ENCODE assay signal across 20 cellular contexts in genomic region chr5:150532996-150533395, GRCh38.
"Had no signal": no experiment of that assay in that cellular context is flagged by ENCODE, and none has a peak within 500 bp of the region (broad histone marks: within the 10 kb centered on the region; RNA-seq: fewer than 3 reads in every experiment).

No MANE protein-coding gene starts in this region.

- FAIRE-seq: bronchial epithelial cell, endometrium, small intestine, urothelium cell line had no signal

- H3K9me3 Mint-ChIP-seq: activated T-helper 17 cell treated with anti-CD3 and anti-CD28 coated beads, Interleukin-2, amount 50 U/mL, for 72 hours; mesothelial cell of epicardium; stimulated activated naive CD8-positive, alpha-beta T cell treated with anti-CD3 and anti-CD28 coated beads, Interleukin-15, Interleukin-2, amounts not matched to agents 100 ng/mL and 50 ng/mL, for 24 hours had no signal

- H3K27me3 Mint-ChIP-seq: activated T-helper 17 cell treated with anti-CD3 and anti-CD28 coated beads, Interleukin-2, amount 50 U/mL, for 72 hours; naive B cell; stimulated activated naive CD8-positive, alpha-beta T cell treated with anti-CD3 and anti-CD28 coated beads, Interleukin-15, Interleukin-2, amounts not matched to agents 100 ng/mL and 50 ng/mL, for 24 hours had no signal

- H3K4me3 Mint-ChIP-seq: activated T-helper 17 cell treated with anti-CD3 and anti-CD28 coated beads, Interleukin-2, amount 50 U/mL, for 72 hours; mesothelial cell of epicardium; naive B cell; stimulated activated naive CD8-positive, alpha-beta T cell treated with anti-CD3 and anti-CD28 coated beads, Interleukin-15, Interleukin-2, amounts not matched to agents 100 ng/mL and 50 ng/mL, for 24 hours had no signal

- H3K27ac Mint-ChIP-seq: activated T-helper 17 cell treated with anti-CD3 and anti-CD28 coated beads, Interleukin-2, amount 50 U/mL, for 72 hours; mesothelial cell of epicardium; naive B cell; stimulated activated naive CD8-positive, alpha-beta T cell treated with anti-CD3 and anti-CD28 coated beads, Interleukin-15, Interleukin-2, amounts not matched to agents 100 ng/mL and 50 ng/mL, for 24 hours had no signal

- ATAC-seq: activated CD4-positive, CD25-positive, alpha-beta regulatory T cell treated with anti-CD3 and anti-CD28 coated beads, Interleukin-2, amount 50 U/mL, for 24 hours; activated T-helper 17 cell treated with anti-CD3 and anti-CD28 coated beads, Interleukin-2, amount 50 U/mL, for 72 hours; SK-N-SH treated with all-trans-retinoic acid at 6 μM for 48 hours had no signal

- DNase-seq: activated CD4-positive, alpha-beta T cell treated with anti-CD3 and anti-CD28 coated beads, Interleukin-2, amount 50 U/mL, for 1 hour; activated naive CD4-positive, alpha-beta T cell treated with Interleukin-2 at 50 U/mL for 16 hours; esophagus squamous epithelium; kidney glomerular epithelial cell; lower lobe of right lung; naive B cell; small intestine; T-helper 1 cell; T1000 had no signal

- H3K9me3 ChIP-seq: ascending aorta, esophagus squamous epithelium, lower lobe of right lung, thoracic aorta had no signal

- H3K27me3 ChIP-seq: ascending aorta, esophagus squamous epithelium, neutrophil had no signal

- H3K4me3 ChIP-seq: ascending aorta, esophagus squamous epithelium, lower lobe of right lung, thoracic aorta had no signal

- H3K27ac ChIP-seq: ascending aorta, esophagus squamous epithelium, lower lobe of right lung, neutrophil, thoracic aorta had no signal

- H3K4me1 Mint-ChIP-seq: activated T-helper 17 cell treated with anti-CD3 and anti-CD28 coated beads, Interleukin-2, amount 50 U/mL, for 72 hours; mesothelial cell of epicardium; naive B cell had no signal
